Comparison of ENCODE assay signal across 8 cellular contexts in the genomic region with DNA sequence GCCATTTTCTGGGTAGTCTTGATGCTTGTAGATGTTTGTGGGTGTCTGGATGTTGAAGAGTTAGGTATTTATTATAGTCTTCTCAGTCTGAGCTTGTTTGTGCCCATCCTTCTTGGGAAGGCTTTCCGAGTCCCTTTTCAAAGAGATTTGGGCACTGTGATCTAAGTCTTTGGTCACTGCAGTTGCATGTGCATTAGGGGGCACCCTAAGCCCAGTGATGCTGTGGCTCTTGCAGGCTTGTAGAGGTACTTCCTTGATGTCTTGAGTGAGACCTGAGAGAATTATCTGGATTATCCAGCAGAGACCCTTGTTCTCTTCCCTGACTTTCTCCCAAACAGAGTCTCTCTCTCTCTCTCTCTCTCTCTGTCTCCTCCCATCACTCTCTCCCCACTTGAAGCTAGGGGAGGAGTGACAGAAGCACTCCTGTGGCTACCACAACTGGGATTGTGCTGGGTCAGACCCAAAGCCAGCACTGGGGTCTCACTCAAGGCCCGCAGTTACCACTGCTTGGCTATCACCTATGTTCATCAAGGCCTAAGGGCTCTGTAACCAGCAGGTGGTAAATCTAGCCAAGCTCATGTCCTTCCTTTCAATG.
A peak's percentile ranks its signal among the peaks of the same experiment; 100 is the strongest.
DNase-seq lines count a peak whose midpoint lies in the region; TF ChIP-seq lines count a peak whose summit lies in the region.

No MANE protein-coding gene starts in this region.

- H3K27ac ChIP-seq in 22Rv1, result no peak overlapping the region
- H3K27ac ChIP-seq in WERI-Rb-1, result no peak overlapping the region

- H3K9me3 ChIP-seq in WERI-Rb-1 (ENCODE audit: severe bottlenecking), result no peaks in the 10 kb centered on the region

- H3K4me3 ChIP-seq in GM12865 (ENCODE audit: low read depth, low read length) (no peak overlapping the region), WERI-Rb-1 (ENCODE audit: low read depth, low read length) (no peak overlapping the region)

- intact Hi-C loops in posterior vena cava (cut with DNase I), result no loop called here

- DNase-seq in GM12865 (ENCODE audit: low read depth) (peak; percentile 84), HT-29 (ENCODE audit: low spot score) (peak; percentile 81), WERI-Rb-1 (peak; percentile 62), globus pallidus (ENCODE audit: low spot score) (peak; percentile 77), posterior vena cava (ENCODE audit: low spot score) (peak; percentile 81), OCI-M2 (lab: John Stamatoyannopoulos, UW; ENCODE audit: unreplicated experiment) (no peak), NCI-H446 treated with DMSO at 0.1 percent for 48 hours (lab: John Stamatoyannopoulos, UW) (no peak)

- H3K27me3 ChIP-seq in WERI-Rb-1 (ENCODE audit: insufficient read depth, low read depth, severe bottlenecking), result peaks cover 5% of the 10 kb centered on the region

- H3K36me3 ChIP-seq in WERI-Rb-1, result no peaks in the 10 kb centered on the region

- peak; percentile 49 for TF ChIP-seq CTCF in 22Rv1 (IDR thresholded peaks at IDR 0.05)
- TF ChIP-seq CTCF in GM12865 (IDR thresholded peaks at IDR 0.05; ENCODE audit: insufficient read depth, low read depth, low read length, missing control alignments), result peak; percentile 75
- TF ChIP-seq CTCF in WERI-Rb-1 (IDR thresholded peaks at IDR 0.05; ENCODE audit: low read depth, low read length), result peak; percentile 78

Comparison
In these comparisons a context has a peak if more than half of its experiments do, and no peak if none do; other contexts are left out.
1. DNase-seq: peak in GM12865 (single experiment), HT-29 (single experiment), WERI-Rb-1 (single experiment), globus pallidus (single experiment) and posterior vena cava (single experiment); none in OCI-M2 (single experiment) and NCI-H446 treated with DMSO at 0.1 percent for 48 hours (single experiment).
2. Peak in every context shown above with its lines, with median percentiles within 50 percentile points of each other: CTCF ChIP-seq.